In genomic region chr10:484441-484924, GRCh38 we compare ENCODE assay signal across 8 cellular contexts.
DNase-seq lines count a peak whose midpoint lies in the region; ATAC-seq and TF ChIP-seq lines count a peak whose summit lies in the region.

No MANE protein-coding gene starts in this region.

- no peaks in the 10 kb centered on the region for H3K27me3 ChIP-seq in CD4-positive, alpha-beta T cell (ENCODE audit: control insufficient read depth, insufficient read depth, low read length)
- no peaks in the 10 kb centered on the region for H3K27me3 ChIP-seq in dorsolateral prefrontal cortex
- no peaks in the 10 kb centered on the region for H3K27me3 ChIP-seq in mucosa of stomach (ENCODE audit: control insufficient read depth, insufficient read depth, low read length)

- peak overlapping the region; percentile 97 for H3K4me3 Mint-ChIP-seq in CD4-positive, alpha-beta T cell
- peak overlapping the region; percentile 86 for H3K4me3 Mint-ChIP-seq in T-helper 1 cell treated with Interleukin-12 subunit alpha and Interleukin-12 subunit beta and Interleukin-4 antibody, amounts not matched to agents 30 μg/mL and 1 μg/mL, for 36 hours

- peak overlapping the region; percentile 30 for H3K27ac ChIP-seq in CD4-positive, alpha-beta T cell (ENCODE audit: low read depth, low read length)
- H3K27ac ChIP-seq in dorsolateral prefrontal cortex = peak overlapping the region in 56 of 59 donors; percentile 23 to 91 (median 80)

- DNase-seq in CD4-positive, alpha-beta T cell = peak in 6 of 10 experiments; percentile 8 to 25 (median 12)
- DNase-seq in dorsolateral prefrontal cortex (peak in 3 of 10 donors; percentile 41 to 65 (median 41)), DMS 273 (lab: John Stamatoyannopoulos, UW; ENCODE audit: unreplicated experiment) (no peak), KG1 (lab: John Stamatoyannopoulos, UW) (no peak)

- H3K4me3 ChIP-seq in dorsolateral prefrontal cortex = peak overlapping the region; percentile 15 to 65 (median 48)
- H3K4me3 ChIP-seq in mucosa of stomach (ENCODE audit: low read length) = peak overlapping the region; percentile 44

- no peaks in the 10 kb centered on the region for H3K36me3 ChIP-seq in mucosa of stomach (ENCODE audit: control insufficient read depth, insufficient read depth, low read length)

- H3K9me3 ChIP-seq in CD4-positive, alpha-beta T cell (ENCODE audit: control insufficient read depth, low read length) = no peaks in the 10 kb centered on the region
- H3K9me3 ChIP-seq in mucosa of stomach (ENCODE audit: control insufficient read depth, low read length) = no peaks in the 10 kb centered on the region

- peaks cover 22% of the 10 kb centered on the region for H3K4me1 Mint-ChIP-seq in CD4-positive, alpha-beta T cell (ENCODE audit: low read depth)
- peaks cover 6% of the 10 kb centered on the region for H3K4me1 Mint-ChIP-seq in T-helper 1 cell treated with Interleukin-12 subunit alpha and Interleukin-12 subunit beta and Interleukin-4 antibody, amounts not matched to agents 30 μg/mL and 1 μg/mL, for 36 hours (ENCODE audit: low read depth)

- TF ChIP-seq CTCF in CD4-positive, alpha-beta T cell (IDR thresholded peaks at IDR 0.05) = no peak
- no peak for TF ChIP-seq CTCF in dorsolateral prefrontal cortex (IDR thresholded peaks at IDR 0.05 in 54 of 56, conservative IDR thresholded peaks at IDR 0.05 in 2 of 56; ENCODE audit: low read depth in 1 of 56, partially characterized antibody in 56 of 56)

- no peaks in the 10 kb centered on the region for H3K9me3 Mint-ChIP-seq in CD4-positive, alpha-beta T cell
- no peaks in the 10 kb centered on the region for H3K9me3 Mint-ChIP-seq in T-helper 1 cell treated with Interleukin-12 subunit alpha and Interleukin-12 subunit beta and Interleukin-4 antibody, amounts not matched to agents 30 μg/mL and 1 μg/mL, for 36 hours

- H3K27ac Mint-ChIP-seq in CD4-positive, alpha-beta T cell = peak overlapping the region; percentile 93
- peak overlapping the region; percentile 91 for H3K27ac Mint-ChIP-seq in T-helper 1 cell treated with Interleukin-12 subunit alpha and Interleukin-12 subunit beta and Interleukin-4 antibody, amounts not matched to agents 30 μg/mL and 1 μg/mL, for 36 hours

- H3K9ac ChIP-seq in mucosa of stomach (ENCODE audit: low read length) = peak overlapping the region; percentile 69

- CTCF ChIA-PET in CD4-positive, alpha-beta T cell (lab: Charles Lee) = no interaction called here

- ATAC-seq in CD4-positive, alpha-beta T cell (ENCODE audit: poor library complexity) = peak; percentile 60
- ATAC-seq in HG02759 (IDR thresholded peaks at IDR 0.05; ENCODE audit: unreplicated experiment) (peak; percentile 53), HG02588 (IDR thresholded peaks at IDR 0.05; ENCODE audit: unreplicated experiment) (no peak)

- H3K27me3 Mint-ChIP-seq in CD4-positive, alpha-beta T cell = no peaks in the 10 kb centered on the region
- no peaks in the 10 kb centered on the region for H3K27me3 Mint-ChIP-seq in T-helper 1 cell treated with Interleukin-12 subunit alpha and Interleukin-12 subunit beta and Interleukin-4 antibody, amounts not matched to agents 30 μg/mL and 1 μg/mL, for 36 hours (ENCODE audit: low read depth)

- H3K36me3 Mint-ChIP-seq in CD4-positive, alpha-beta T cell (ENCODE audit: low read depth) = peaks cover 8% of the 10 kb centered on the region
- no peaks in the 10 kb centered on the region for H3K36me3 Mint-ChIP-seq in T-helper 1 cell treated with Interleukin-12 subunit alpha and Interleukin-12 subunit beta and Interleukin-4 antibody, amounts not matched to agents 30 μg/mL and 1 μg/mL, for 36 hours (ENCODE audit: low read depth)

- POLR2A ChIA-PET in CD4-positive, alpha-beta T cell (lab: Charles Lee) = interaction anchor here (0.7 to 1.6 kb wide), 6 partner anchors 12 to 123 kb away, joined by 3 to 7 read pairs (median 4); no protein-coding TSS in a partner anchor

- intact Hi-C loops in CD4-positive, alpha-beta T cell (cut with DNase I, micrococcal nuclease) = no loop called here
- intact Hi-C loops in dorsolateral prefrontal cortex (cut with DNase I) = no loop called here

- no peaks in the 10 kb centered on the region for H3K4me1 ChIP-seq in mucosa of stomach (ENCODE audit: control insufficient read depth, insufficient read depth, low read length)

Comparison
In these comparisons a context has a peak if more than half of its experiments do, and no peak if none do; other contexts are left out.
1. DNase-seq: peak in CD4-positive, alpha-beta T cell (6 of 10); none in DMS 273 (single experiment) and KG1 (single experiment).